In genomic region chr1:37474051-37474696, GRCh38 we compare ENCODE assay signal across 8 cellular contexts. TPM values are rescaled to one million over a fixed set of nuclear protein-coding genes. Genes with fewer than 3 reads are reported as not detected.
A peak's percentile ranks its signal among the peaks of the same experiment; 100 is the strongest.
DNase-seq lines count a peak whose midpoint lies in the region; ATAC-seq lines count a peak whose summit lies in the region.

TSS of gene ZC3H12A (plus strand) at chr1:37474580. CDS start at chr1:37475497, 917 bp downstream.

- DNase-seq in NOMO-1 (lab: John Stamatoyannopoulos, UW; ENCODE audit: unreplicated experiment in 2 of 2) = peak; percentile 74 to 85
- DNase-seq in activated CD8-positive, alpha-beta memory T cell treated with anti-CD3 and anti-CD28 coated beads for 4 hours (ENCODE audit: low read depth in 2 of 2) = peak; percentile 83 to 89
- peak; percentile 89 to 94 (median 90) for DNase-seq in effector memory CD8-positive, alpha-beta T cell
- DNase-seq in mesenchymal stem cell = peak; percentile 91
- DNase-seq in stimulated activated CD8-positive, alpha-beta memory T cell treated with anti-CD3 and anti-CD28 coated beads, Interleukin-12 subunit alpha, Interleukin-12 subunit beta, amount 100 ng/mL, for 4 hours (ENCODE audit: low read depth) = peak; percentile 94

- H2BK12ac ChIP-seq in mesenchymal stem cell (ENCODE audit: low read length in 2 of 2) = peak within 1 kb of the TSS; percentile 69 to 97

- H3K4me1 ChIP-seq in BLaER1 = peaks cover 68% of the 10 kb centered on the region
- H3K4me1 ChIP-seq in mesenchymal stem cell (ENCODE audit: control insufficient read depth, insufficient read depth, low read depth, low read length) = peaks cover 51% of the 10 kb centered on the region

- peaks cover 40% of the 10 kb centered on the region for H4K20me1 ChIP-seq in BLaER1

- H4K8ac ChIP-seq in mesenchymal stem cell (ENCODE audit: low read length) = peak within 1 kb of the TSS; percentile 90

- H3K9me3 Mint-ChIP-seq in effector memory CD8-positive, alpha-beta T cell = no peaks in the 10 kb centered on the region

- H4K91ac ChIP-seq in mesenchymal stem cell (ENCODE audit: low read length) = peak within 1 kb of the TSS; percentile 95

- H3K4me3 Mint-ChIP-seq in effector memory CD8-positive, alpha-beta T cell = peak within 1 kb of the TSS; percentile 92 to 93

- H3K79me1 ChIP-seq in mesenchymal stem cell (replicated peaks; ENCODE audit: low read length, poor library complexity, severe bottlenecking) = peaks cover 2% of the 10 kb centered on the region

- H3K27me3 Mint-ChIP-seq in effector memory CD8-positive, alpha-beta T cell = no peaks in the 10 kb centered on the region

- ATAC-seq in GM19324 (IDR thresholded peaks at IDR 0.05; ENCODE audit: low FRiP score, unreplicated experiment) = peak; percentile 76
- peak; percentile 35 for ATAC-seq in HG03558 (IDR thresholded peaks at IDR 0.05; ENCODE audit: extremely low read depth, unreplicated experiment)
- ATAC-seq in effector memory CD8-positive, alpha-beta T cell (replicated peaks) = peak; percentile 59

- peak within 1 kb of the TSS in 1 of 2 experiments; percentile 29 for H3K23ac ChIP-seq in mesenchymal stem cell (ENCODE audit: low read length in 2 of 2)

- peaks cover 68% of the 10 kb centered on the region for H3K36me3 Mint-ChIP-seq in effector memory CD8-positive, alpha-beta T cell (ENCODE audit: insufficient read depth)

- H3K9me3 ChIP-seq in BLaER1 = no peaks in the 10 kb centered on the region
- no peaks in the 10 kb centered on the region for H3K9me3 ChIP-seq in mesenchymal stem cell (ENCODE audit: control insufficient read depth, low read length)

- H3K9ac ChIP-seq in BLaER1 = peak within 1 kb of the TSS; percentile 93
- peak within 1 kb of the TSS; percentile 97 for H3K9ac ChIP-seq in mesenchymal stem cell (ENCODE audit: low read length)

- peak within 1 kb of the TSS in 1 of 2 experiments; percentile 90 for H3K14ac ChIP-seq in mesenchymal stem cell (ENCODE audit: low read length in 2 of 2)

- peak within 1 kb of the TSS; percentile 79 for H2AFZ ChIP-seq in mesenchymal stem cell (ENCODE audit: low read depth, low read length)

- H3K27ac Mint-ChIP-seq in effector memory CD8-positive, alpha-beta T cell = peak within 1 kb of the TSS; percentile 98 to 99

- H2BK120ac ChIP-seq in mesenchymal stem cell (ENCODE audit: low read depth, low read length) = peak within 1 kb of the TSS; percentile 81

- H3K4me3 ChIP-seq in BLaER1 (peak within 1 kb of the TSS; percentile 86), mesenchymal stem cell (ENCODE audit: insufficient read depth in 1 of 2, low read depth in 1 of 2, low read length in 2 of 2) (peak within 1 kb of the TSS; percentile 79 to 90)

- H3K27me3 ChIP-seq in BLaER1 (0 out of 2 replicates have a peak, but pooled peaks cover 3% of the 10 kb centered on the region), mesenchymal stem cell (ENCODE audit: control insufficient read depth in 1 of 2, insufficient read depth in 1 of 2, low read length in 2 of 2) (no peaks in the 10 kb centered on the region)

- no peak within 1 kb of the TSS for H2AK5ac ChIP-seq in mesenchymal stem cell (ENCODE audit: low read length, severe bottlenecking)

- H3K27ac ChIP-seq in BLaER1 (peak within 1 kb of the TSS; percentile 87), mesenchymal stem cell (ENCODE audit: low read length, poor library complexity, severe bottlenecking) (peak within 1 kb of the TSS; percentile 50)

- H2BK5ac ChIP-seq in mesenchymal stem cell (ENCODE audit: low read depth, low read length, poor library complexity, severe bottlenecking) = no peak within 1 kb of the TSS

- H3K18ac ChIP-seq in mesenchymal stem cell (ENCODE audit: low read depth in 1 of 2, low read length in 2 of 2) = peak within 1 kb of the TSS; percentile 87 to 96

- H3K4me2 ChIP-seq in BLaER1 = peak within 1 kb of the TSS; percentile 99
- peak within 1 kb of the TSS; percentile 89 for H3K4me2 ChIP-seq in mesenchymal stem cell (ENCODE audit: low read length, poor library complexity, severe bottlenecking)

- under 1% methylated on average over 28 of the region's 78 CpGs for WGBS in mesenchymal stem cell

- H3K36me3 ChIP-seq in BLaER1 = peaks cover 14% of the 10 kb centered on the region
- peaks cover 23 to 24% of the 10 kb centered on the region in 2 experiments for H3K36me3 ChIP-seq in mesenchymal stem cell (ENCODE audit: control insufficient read depth in 1 of 2, insufficient read depth in 2 of 2, low read depth in 1 of 2, low read length in 2 of 2)

- H3K4me1 Mint-ChIP-seq in effector memory CD8-positive, alpha-beta T cell (ENCODE audit: low read depth in 2 of 2) = peaks cover 59 to 62% of the 10 kb centered on the region in 2 donors

- peak within 1 kb of the TSS; percentile 42 to 94 for H3K4ac ChIP-seq in mesenchymal stem cell (ENCODE audit: low read depth in 1 of 2, low read length in 2 of 2)

- H2BK15ac ChIP-seq in mesenchymal stem cell (ENCODE audit: low read depth, poor library complexity, severe bottlenecking) = peak within 1 kb of the TSS; percentile 73

RNA-seq across cellular contexts. Expression of gene ZC3H12A, which starts in this region (rescaled TPM):
- 11.2 TPM for polyA plus RNA-seq in mesenchymal stem cell (2013, experiment 1 of 2)
- polyA plus RNA-seq in mesenchymal stem cell (2013, experiment 2 of 2) = 11.4 TPM

Comparison
In these comparisons a context has a peak if more than half of its experiments do, and no peak if none do; other contexts are left out.
1. Peak in every context shown above with its lines: DNase-seq, ATAC-seq, H3K4me3 ChIP-seq and H3K27ac ChIP-seq.